In the genomic region with DNA sequence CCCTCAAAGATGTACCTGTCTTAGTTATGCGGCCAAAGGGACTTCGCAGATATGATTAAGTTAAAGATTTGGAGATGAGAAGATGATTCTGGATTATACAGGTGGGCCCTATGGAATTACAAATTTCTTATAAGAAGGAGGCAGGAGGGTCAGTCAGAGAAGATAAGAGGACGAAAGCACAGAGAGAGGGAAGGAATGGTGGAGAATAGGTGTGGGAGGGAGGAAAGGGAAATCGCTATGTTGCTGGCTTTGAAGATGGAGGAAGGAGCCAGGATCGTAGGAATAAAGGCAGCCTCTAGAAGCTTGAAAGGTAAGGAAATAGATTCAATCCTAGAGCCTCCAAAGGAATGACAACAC, we compare ENCODE assay signal across 9 cellular contexts. TPM values are rescaled to one million over a fixed set of nuclear protein-coding genes. Genes with fewer than 3 reads are reported as not detected.
A peak's percentile ranks its signal among the peaks of the same experiment; 100 is the strongest.
DNase-seq lines count a peak whose midpoint lies in the region; ATAC-seq and TF ChIP-seq lines count a peak whose summit lies in the region.
"Had no signal": no experiment of that assay in that cellular context is flagged by ENCODE, and none has a peak within 500 bp of the region (broad histone marks: within the 10 kb centered on the region; RNA-seq: fewer than 3 reads in every experiment).

No MANE protein-coding gene starts in this region.

- H3K4me3 Mint-ChIP-seq in activated T-cell treated with anti-CD3 and anti-CD28 coated beads, Interleukin-2, amount 50 U/mL, for 72 hours, result peak overlapping the region; percentile 88 to 98
- no peak overlapping the region for H3K4me3 Mint-ChIP-seq in activated naive CD8-positive, alpha-beta T cell treated with anti-CD3 and anti-CD28 coated beads, Interleukin-2, amount 10 ng/mL, durations not matched to agents 7 days and 5 days

- POLR2A ChIA-PET in activated naive CD8-positive, alpha-beta T cell treated with anti-CD3 and anti-CD28 coated beads, Interleukin-2, amount 10 ng/mL, durations not matched to agents 7 days and 5 days (lab: Charles Lee), result interaction anchor here (0.9 to 4.3 kb wide), 4 partner anchors 12 to 291 kb away, joined by 3 to 47 read pairs (median 27); a partner anchor contains a TSS

- no peaks in the 10 kb centered on the region for H3K9me3 Mint-ChIP-seq in activated T-cell treated with anti-CD3 and anti-CD28 coated beads, Interleukin-2, amount 50 U/mL, for 72 hours
- no peaks in the 10 kb centered on the region for H3K9me3 Mint-ChIP-seq in activated naive CD8-positive, alpha-beta T cell treated with anti-CD3 and anti-CD28 coated beads, Interleukin-2, amount 10 ng/mL, durations not matched to agents 7 days and 5 days

- peak overlapping the region in 2 of 3 donors; percentile 41 to 96 for H3K27ac ChIP-seq in right lobe of liver
- H3K27ac ChIP-seq in thoracic aorta, result no peak overlapping the region

- peak overlapping the region in 1 of 3 donors; percentile 93 for H3K4me3 ChIP-seq in right lobe of liver
- peak overlapping the region; percentile 92 for H3K4me3 ChIP-seq in thoracic aorta

- peaks cover 16 to 17% of the 10 kb centered on the region in 2 donors for H3K36me3 Mint-ChIP-seq in activated T-cell treated with anti-CD3 and anti-CD28 coated beads, Interleukin-2, amount 50 U/mL, for 72 hours (ENCODE audit: insufficient read depth in 2 of 2)
- H3K36me3 Mint-ChIP-seq in activated naive CD8-positive, alpha-beta T cell treated with anti-CD3 and anti-CD28 coated beads, Interleukin-2, amount 10 ng/mL, durations not matched to agents 7 days and 5 days, result peaks cover 21% of the 10 kb centered on the region

- peaks cover 0 to 27% (median 9%) of the 10 kb centered on the region in 4 donors for H3K4me1 ChIP-seq in right lobe of liver
- peaks cover 22 to 34% of the 10 kb centered on the region in 2 donors for H3K4me1 ChIP-seq in thoracic aorta (ENCODE audit: control insufficient read depth in 1 of 2, low read depth in 2 of 2)

- H3K9me3 ChIP-seq in right lobe of liver (no peaks in the 10 kb centered on the region), thoracic aorta (no peaks in the 10 kb centered on the region)
- H3K9me3 ChIP-seq: MG63 had no signal

- no peaks in the 10 kb centered on the region for H3K36me3 ChIP-seq in right lobe of liver
- no peaks in the 10 kb centered on the region for H3K36me3 ChIP-seq in thoracic aorta

- WGBS in right lobe of liver (ENCODE audit: insufficient coverage, low coverage, low lambda C conversion rate, missing lambda C conversion rate), result 88% methylated on average over 5 of the region's 5 CpGs

- H3K27me3 ChIP-seq in right lobe of liver, result no peaks in the 10 kb centered on the region
- H3K27me3 ChIP-seq in thoracic aorta (replicated peaks; ENCODE audit: insufficient read depth), result no peaks in the 10 kb centered on the region
- H3K27me3 ChIP-seq: MG63 had no signal

- no peak for DNase-seq in activated T-cell treated with anti-CD3 and anti-CD28 coated beads, Interleukin-2, amount 50 U/mL, for 72 hours
- DNase-seq in activated T-cell treated with anti-CD3 and anti-CD28 coated beads for 4 hours, result no peak
- DNase-seq in activated naive CD8-positive, alpha-beta T cell treated with anti-CD3 and anti-CD28 coated beads, Interleukin-2, amount 10 ng/mL, durations not matched to agents 7 days and 5 days, result no peak
- no peak for DNase-seq in right lobe of liver
- no peak for DNase-seq in thoracic aorta (ENCODE audit: low spot score)
- no peak for DNase-seq in NCI-H1092 treated with DMSO at 0.1 percent for 48 hours (lab: John Stamatoyannopoulos, UW)
- DNase-seq in activated CD4-positive, alpha-beta T cell treated with anti-CD3 and anti-CD28 coated beads for 4 hours, result no peak
- DNase-seq in NCI-H2029 treated with DMSO at 0.1 percent for 48 hours (lab: John Stamatoyannopoulos, UW), result no peak
- DNase-seq: MG63 had no signal

- no peak for TF ChIP-seq POLR2A in right lobe of liver (IDR thresholded peaks at IDR 0.05)

- no peaks in the 10 kb centered on the region for H3K27me3 Mint-ChIP-seq in activated T-cell treated with anti-CD3 and anti-CD28 coated beads, Interleukin-2, amount 50 U/mL, for 72 hours (ENCODE audit: low read depth)
- no peaks in the 10 kb centered on the region for H3K27me3 Mint-ChIP-seq in activated naive CD8-positive, alpha-beta T cell treated with anti-CD3 and anti-CD28 coated beads, Interleukin-2, amount 10 ng/mL, durations not matched to agents 7 days and 5 days

- TF ChIP-seq CTCF in right lobe of liver (IDR thresholded peaks at IDR 0.05), result no peak
- TF ChIP-seq CTCF in thoracic aorta (IDR thresholded peaks at IDR 0.05), result no peak

- peak overlapping the region; percentile 99 for H3K27ac Mint-ChIP-seq in activated T-cell treated with anti-CD3 and anti-CD28 coated beads, Interleukin-2, amount 50 U/mL, for 72 hours
- H3K27ac Mint-ChIP-seq in activated naive CD8-positive, alpha-beta T cell treated with anti-CD3 and anti-CD28 coated beads, Interleukin-2, amount 10 ng/mL, durations not matched to agents 7 days and 5 days, result peak overlapping the region; percentile 99

- intact Hi-C loops in right lobe of liver (cut with DNase I), result no loop called here

- no peak for ATAC-seq in activated T-cell treated with anti-CD3 and anti-CD28 coated beads, Interleukin-2, amount 50 U/mL, for 72 hours (replicated peaks in 1 of 2)
- no peak for ATAC-seq in activated naive CD8-positive, alpha-beta T cell treated with anti-CD3 and anti-CD28 coated beads, Interleukin-2, amount 10 ng/mL, durations not matched to agents 7 days and 5 days (ENCODE audit: low read depth)
- ATAC-seq in right lobe of liver (no peak), thoracic aorta (ENCODE audit: insufficient number of reproducible peaks, low FRiP score, low read depth) (no peak)

- H3K4me1 Mint-ChIP-seq in activated T-cell treated with anti-CD3 and anti-CD28 coated beads, Interleukin-2, amount 50 U/mL, for 72 hours (ENCODE audit: low read depth), result peaks cover 38% of the 10 kb centered on the region
- peaks cover 33% of the 10 kb centered on the region for H3K4me1 Mint-ChIP-seq in activated naive CD8-positive, alpha-beta T cell treated with anti-CD3 and anti-CD28 coated beads, Interleukin-2, amount 10 ng/mL, durations not matched to agents 7 days and 5 days

RNA-seq across cellular contexts. Expression of a gene that starts 1.2 kb away (rescaled TPM):
- 10 to 100 TPM; 43.2 to 55.0 TPM for total RNA-seq in activated T-cell treated with anti-CD3 and anti-CD28 coated beads, Interleukin-2, amount 50 U/mL, for 72 hours
- 10 to 100 TPM; 59.9 to 66.8 TPM for total RNA-seq in activated naive CD8-positive, alpha-beta T cell treated with anti-CD3 and anti-CD28 coated beads, Interleukin-2, amount 10 ng/mL, durations not matched to agents 7 days and 5 days
- 10 to 100 TPM; 29.1 to 70.4 (median 50.9) TPM for total RNA-seq in right lobe of liver
- total RNA-seq in thoracic aorta, result 10 to 100 TPM; 60.0 to 74.9 TPM

RNA-seq across cellular contexts. Expression of a gene that starts 27.1 kb away (rescaled TPM):
- total RNA-seq in activated T-cell treated with anti-CD3 and anti-CD28 coated beads, Interleukin-2, amount 50 U/mL, for 72 hours, result 10 to 100 TPM; 12.5 to 12.6 TPM
- 10 to 100 TPM; 19.2 to 19.4 TPM for total RNA-seq in activated naive CD8-positive, alpha-beta T cell treated with anti-CD3 and anti-CD28 coated beads, Interleukin-2, amount 10 ng/mL, durations not matched to agents 7 days and 5 days
- total RNA-seq in right lobe of liver, result 1 to 10 TPM; 2.7 to 8.5 (median 3.5) TPM
- total RNA-seq in thoracic aorta, result 10 to 100 TPM; 13.1 to 18.0 TPM

Comparison
In these comparisons a context has a peak if more than half of its experiments do, and no peak if none do; other contexts are left out.
1. H3K27ac ChIP-seq: peak in right lobe of liver (2 of 3); none in thoracic aorta (0 of 2).